ENCODE assay signal across 8 cellular contexts in the genomic region with DNA sequence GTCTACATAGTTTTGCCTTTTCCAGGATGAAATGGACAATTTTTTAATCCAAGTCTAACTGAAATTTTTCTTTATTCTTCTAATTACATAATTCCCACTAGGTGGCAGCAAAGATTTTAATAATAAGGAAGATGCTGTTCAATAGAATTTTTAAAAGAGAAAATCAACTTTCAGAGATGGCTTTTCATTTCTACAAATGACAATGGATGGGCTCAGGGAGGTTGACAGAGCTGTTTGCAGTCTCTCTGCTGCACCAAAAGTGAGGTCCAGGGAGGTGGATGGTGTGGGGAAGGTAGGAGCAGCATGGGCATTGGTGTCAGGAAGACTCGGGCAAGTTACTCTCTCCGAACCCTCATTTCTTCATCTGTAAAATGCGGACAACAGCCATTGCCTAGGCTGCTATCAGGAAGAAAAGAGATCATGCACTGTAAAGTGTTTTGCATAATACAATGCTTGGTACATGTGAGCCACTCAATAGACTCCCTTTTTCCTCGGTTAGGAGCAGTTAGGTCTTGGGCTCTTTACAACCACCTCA.
DNase-seq lines count a peak whose midpoint lies in the region; ATAC-seq and TF ChIP-seq lines count a peak whose summit lies in the region.

No MANE protein-coding gene starts in this region.

- POLR2A ChIA-PET in activated CD4-positive, alpha-beta T cell treated with anti-CD3 and anti-CD28 coated beads, Interleukin-2, amount 10 ng/mL, durations not matched to agents 7 days and 5 days (lab: Charles Lee), result no interaction called here

- TF ChIP-seq CTCF in NB4 (IDR thresholded peaks at IDR 0.05; ENCODE audit: low read depth, low read length) (no peak), tibial nerve (IDR thresholded peaks at IDR 0.05) (peak; percentile 26 to 77 (median 53))

- peaks cover 33% of the 10 kb centered on the region for H3K4me1 Mint-ChIP-seq in activated CD4-positive, alpha-beta T cell treated with anti-CD3 and anti-CD28 coated beads, Interleukin-2, amount 10 ng/mL, durations not matched to agents 7 days and 5 days

- no peaks in the 10 kb centered on the region for H3K27me3 ChIP-seq in tibial nerve

- H3K36me3 Mint-ChIP-seq in activated CD4-positive, alpha-beta T cell treated with anti-CD3 and anti-CD28 coated beads, Interleukin-2, amount 10 ng/mL, durations not matched to agents 7 days and 5 days (ENCODE audit: low read depth), result no peaks in the 10 kb centered on the region

- WGBS in tibial nerve, 2 donors, result 21 to 22% methylated on average over 4 of the region's 4 CpGs

- H3K27me3 Mint-ChIP-seq in activated CD4-positive, alpha-beta T cell treated with anti-CD3 and anti-CD28 coated beads, Interleukin-2, amount 10 ng/mL, durations not matched to agents 7 days and 5 days, result no peaks in the 10 kb centered on the region

- DNase-seq in DMS53 (lab: John Stamatoyannopoulos, UW), result peak; percentile 78
- DNase-seq in NB4 (ENCODE audit: low read depth), result peak; percentile 40
- DNase-seq in amniotic epithelial cell (ENCODE audit: low read depth), result peak; percentile 25
- peak; percentile 68 for DNase-seq in inferior parietal cortex (ENCODE audit: extremely low spot score)
- no peak for DNase-seq in tibial nerve (ENCODE audit: low spot score in 2 of 2)
- no peak for DNase-seq in activated CD4-positive, alpha-beta T cell treated with anti-CD3 and anti-CD28 coated beads, Interleukin-2, amount 10 ng/mL, durations not matched to agents 7 days and 5 days
- no peak for DNase-seq in activated T-cell treated with anti-CD3 and anti-CD28 coated beads, Interleukin-2, amount 50 U/mL, for 48 hours

- H3K4me3 ChIP-seq in NB4 (ENCODE audit: low read depth, low read length) (no peak overlapping the region), tibial nerve (peak overlapping the region in 3 of 4 donors; percentile 26 to 41 (median 36))

- H3K9me3 Mint-ChIP-seq in activated CD4-positive, alpha-beta T cell treated with anti-CD3 and anti-CD28 coated beads, Interleukin-2, amount 10 ng/mL, durations not matched to agents 7 days and 5 days, result no peaks in the 10 kb centered on the region

- H3K4me1 ChIP-seq in tibial nerve, result peaks cover 0 to 29% (median 13%) of the 10 kb centered on the region in 4 donors

- CTCF ChIA-PET in activated CD4-positive, alpha-beta T cell treated with anti-CD3 and anti-CD28 coated beads, Interleukin-2, amount 10 ng/mL, durations not matched to agents 7 days and 5 days (lab: Charles Lee), result interaction anchor here (1.0 to 1.6 kb wide), 3 partner anchors 30 to 153 kb away, joined by 3 read pairs; no protein-coding TSS in a partner anchor

- ATAC-seq in GM18870 (IDR thresholded peaks at IDR 0.05; ENCODE audit: unreplicated experiment), result no peak

- TF ChIP-seq EP300 in tibial nerve (IDR thresholded peaks at IDR 0.05), result peak in 1 of 2 donors; percentile 7

- H3K36me3 ChIP-seq in tibial nerve, result peaks cover 0 to 8% (median 0%) of the 10 kb centered on the region in 3 donors

- H3K4me3 Mint-ChIP-seq in activated CD4-positive, alpha-beta T cell treated with anti-CD3 and anti-CD28 coated beads, Interleukin-2, amount 10 ng/mL, durations not matched to agents 7 days and 5 days, result no peak overlapping the region

- no peaks in the 10 kb centered on the region for H3K9me3 ChIP-seq in tibial nerve

- peak overlapping the region; percentile 30 to 81 (median 62) for H3K27ac ChIP-seq in tibial nerve

- H3K27ac Mint-ChIP-seq in activated CD4-positive, alpha-beta T cell treated with anti-CD3 and anti-CD28 coated beads, Interleukin-2, amount 10 ng/mL, durations not matched to agents 7 days and 5 days, result no peak overlapping the region

- no peak for TF ChIP-seq POLR2A in NB4 (IDR thresholded peaks at IDR 0.05; ENCODE audit: extremely low read depth, insufficient read length)
- peak in 1 of 2 donors; percentile 4 for TF ChIP-seq POLR2A in tibial nerve (IDR thresholded peaks at IDR 0.05)

Comparison
In these comparisons a context has a peak if more than half of its experiments do, and no peak if none do; other contexts are left out.
1. DNase-seq: peak in DMS53 (single experiment), NB4 (single experiment), amniotic epithelial cell (single experiment) and inferior parietal cortex (single experiment); none in tibial nerve (0 of 2), activated CD4-positive, alpha-beta T cell treated with anti-CD3 and anti-CD28 coated beads, Interleukin-2, amount 10 ng/mL, durations not matched to agents 7 days and 5 days (single experiment) and activated T-cell treated with anti-CD3 and anti-CD28 coated beads, Interleukin-2, amount 50 U/mL, for 48 hours (0 of 2).